Comparison of ENCODE assay signal across 18 cellular contexts in the genomic region with DNA sequence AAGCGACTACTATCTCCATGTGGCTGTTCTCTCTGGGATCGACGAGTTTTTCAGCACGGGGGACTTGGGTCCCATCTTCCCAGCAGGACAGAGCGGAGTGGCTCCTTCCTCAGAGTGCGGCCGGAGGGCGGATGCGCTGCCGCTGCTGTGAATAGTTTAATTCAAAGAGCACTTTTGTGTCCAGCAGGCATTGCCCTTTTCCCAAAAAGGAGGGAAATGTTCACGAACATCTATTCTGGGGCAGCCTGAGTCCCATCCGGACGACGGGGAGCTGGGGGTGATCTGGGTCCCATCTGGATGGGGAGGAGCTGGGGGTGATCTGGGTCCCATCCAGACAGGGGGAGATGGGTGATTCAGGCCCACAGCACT.
A peak's percentile ranks its signal among the peaks of the same experiment; 100 is the strongest.
DNase-seq lines count a peak whose midpoint lies in the region; ATAC-seq and TF ChIP-seq lines count a peak whose summit lies in the region.
"Had no signal": no experiment of that assay in that cellular context is flagged by ENCODE, and none has a peak within 500 bp of the region (broad histone marks: within the 10 kb centered on the region; RNA-seq: fewer than 3 reads in every experiment).

No MANE protein-coding gene starts in this region.

- H3K9me3 Mint-ChIP-seq in CD14-positive monocyte (peaks cover 0 to 7% (median 1%) of the 10 kb centered on the region in 7 donors), glutamatergic neuron (ENCODE audit: unreplicated experiment) (peaks cover 6% of the 10 kb centered on the region)

- H3K27me3 Mint-ChIP-seq in CD14-positive monocyte (ENCODE audit: low read depth in 3 of 3), result peaks cover 5 to 8% (median 6%) of the 10 kb centered on the region in 3 donors
- peaks cover 4% of the 10 kb centered on the region for H3K27me3 Mint-ChIP-seq in glutamatergic neuron (ENCODE audit: unreplicated experiment)

- H3K27ac Mint-ChIP-seq in CD14-positive monocyte, result no peak overlapping the region
- no peak overlapping the region for H3K27ac Mint-ChIP-seq in glutamatergic neuron (ENCODE audit: unreplicated experiment)

- intact Hi-C loops in CD14-positive monocyte (cut with micrococcal nuclease) (loop anchor here in 1 of 2 donors (10.0 kb wide), 1 partner anchor 112 kb away; no protein-coding TSS in a partner anchor), sciatic nerve (cut with DNase I) (no loop called here)

- ATAC-seq in sciatic nerve (peak; percentile 18), HG03521 (IDR thresholded peaks at IDR 0.05; ENCODE audit: unreplicated experiment) (no peak)
- ATAC-seq: GM12878 had no signal

- peak; percentile 12 for DNase-seq in activated T-cell treated with anti-CD3 and anti-CD28 coated beads, Interleukin-2, amount 50 U/mL, for 1 hour
- no peak for DNase-seq in activated T-cell treated with anti-CD3 and anti-CD28 coated beads, Interleukin-2, amount 50 U/mL, for 48 hours
- peak; percentile 22 for DNase-seq in CD14-positive monocyte (ENCODE audit: low spot score)
- peak; percentile 14 for DNase-seq in glutamatergic neuron
- DNase-seq in sciatic nerve (ENCODE audit: low spot score), result peak; percentile 59
- DNase-seq in NCI-H446 (lab: John Stamatoyannopoulos, UW), result no peak
- no peak for DNase-seq in GM10266 (ENCODE audit: extremely low spot score)
- DNase-seq: Caco-2; DMS53; KBM-7; NCI-H1048; NCI-H146; NCI-H2227 treated with DMSO at 0.1 percent for 48 hours; NCI-H526 treated with DMSO at 0.1 percent for 48 hours; NK-92 treated with Interleukin-12 subunit alpha and Interleukin-12 subunit beta, amount 100 ng/mL, for 24 hours; OCI-M1 had no signal

- H3K4me3 Mint-ChIP-seq in CD14-positive monocyte (peak overlapping the region in 1 of 2 donors; percentile 51), glutamatergic neuron (ENCODE audit: unreplicated experiment) (no peak overlapping the region)

- TF ChIP-seq CTCF in CD14-positive monocyte (IDR thresholded peaks at IDR 0.05) (no peak), glutamatergic neuron (IDR thresholded peaks at IDR 0.05; ENCODE audit: partially characterized antibody, unreplicated experiment) (no peak), GM10266 (IDR thresholded peaks at IDR 0.05; ENCODE audit: control insufficient read depth, insufficient read depth, low read depth, missing control alignments) (no peak)

- H3K4me1 Mint-ChIP-seq in CD14-positive monocyte, result no peaks in the 10 kb centered on the region
- peaks cover 3% of the 10 kb centered on the region for H3K4me1 Mint-ChIP-seq in glutamatergic neuron (ENCODE audit: low read depth, unreplicated experiment)

- H3K36me3 Mint-ChIP-seq in CD14-positive monocyte (peaks cover 21 to 22% of the 10 kb centered on the region in 2 donors), glutamatergic neuron (ENCODE audit: unreplicated experiment) (peaks cover 5% of the 10 kb centered on the region)

Comparison
In these comparisons a context has a peak if more than half of its experiments do, and no peak if none do; other contexts are left out.
1. DNase-seq: peak in activated T-cell treated with anti-CD3 and anti-CD28 coated beads, Interleukin-2, amount 50 U/mL, for 1 hour (single experiment), CD14-positive monocyte (single experiment), glutamatergic neuron (single experiment) and sciatic nerve (single experiment); none in activated T-cell treated with anti-CD3 and anti-CD28 coated beads, Interleukin-2, amount 50 U/mL, for 48 hours (0 of 2), NCI-H446 (0 of 2) and GM10266 (single experiment).